In genomic region chr5:139146809-139147742, GRCh38 we compare ENCODE assay signal across 11 cellular contexts. TPM values are rescaled to one million over a fixed set of nuclear protein-coding genes. Genes with fewer than 3 reads are reported as not detected.
A peak's percentile ranks its signal among the peaks of the same experiment; 100 is the strongest.
DNase-seq lines count a peak whose midpoint lies in the region; ATAC-seq lines count a peak whose summit lies in the region.
"Had no signal": no experiment of that assay in that cellular context is flagged by ENCODE, and none has a peak within 500 bp of the region (broad histone marks: within the 10 kb centered on the region; RNA-seq: fewer than 3 reads in every experiment).

No MANE protein-coding gene starts in this region.

- no peak for DNase-seq in Right ventricle myocardium inferior (ENCODE audit: missing footprints)
- DNase-seq in cardiac septum (ENCODE audit: low spot score), result no peak
- peak; percentile 10 to 32 for DNase-seq in SHP77 (lab: John Stamatoyannopoulos, UW)
- DNase-seq in left kidney (ENCODE audit: low read depth, low spot score), result peak; percentile 74
- no peak for DNase-seq in NCI-H1105 (lab: John Stamatoyannopoulos, UW)
- DNase-seq in GM03348 (ENCODE audit: low spot score), result no peak
- no peak for DNase-seq in LoVo (ENCODE audit: low spot score)
- DNase-seq in NCI-H1417 treated with DMSO at 0.1 percent for 48 hours (lab: John Stamatoyannopoulos, UW), result no peak
- DNase-seq: activated CD4-positive, alpha-beta T cell treated with anti-CD3 and anti-CD28 coated beads, Interleukin-2, amount 50 U/mL, for 4 hours; cerebellar nuclear complex; PC-3 had no signal

- peak; percentile 56 for ATAC-seq in Right ventricle myocardium inferior
- ATAC-seq: PC-3 had no signal

- intact Hi-C loops in Right ventricle myocardium inferior (cut with DNase I) (no loop called here), cardiac septum (cut with DNase I) (no loop called here)

RNA-seq across cellular contexts. Expression of gene SIL1, which starts 51.1 kb away (rescaled TPM):
- total RNA-seq in Right ventricle myocardium inferior (46.2 TPM), cardiac septum (43.1 TPM)

Comparison
In these comparisons a context has a peak if more than half of its experiments do, and no peak if none do; other contexts are left out.
1. DNase-seq: peak in SHP77 (2 of 2) and left kidney (single experiment); none in Right ventricle myocardium inferior (single experiment), cardiac septum (single experiment), NCI-H1105 (single experiment), GM03348 (single experiment), LoVo (single experiment) and NCI-H1417 treated with DMSO at 0.1 percent for 48 hours (single experiment).